In genomic region chr7:128921866-128922440, GRCh38 we compare ENCODE assay signal across 20 cellular contexts. TPM values are rescaled to one million over a fixed set of nuclear protein-coding genes. Genes with fewer than 3 reads are reported as not detected.
"Had no signal": no experiment of that assay in that cellular context is flagged by ENCODE, and none has a peak within 500 bp of the region (broad histone marks: within the 10 kb centered on the region; RNA-seq: fewer than 3 reads in every experiment).

No MANE protein-coding gene starts in this region.

- H3K27ac ChIP-seq: adrenal gland, colonic mucosa, heart right ventricle, left ventricle myocardium inferior, parathyroid adenoma, skin epidermis, tibial artery, vagina, VCaP had no signal

- H3K4me1 ChIP-seq: adrenal gland, colonic mucosa, left ventricle myocardium inferior, parathyroid adenoma, tibial artery, vagina had no signal

- H3K27ac Mint-ChIP-seq: activated T-helper 1 cell treated with anti-CD3 and anti-CD28 coated beads, Interleukin-12 subunit alpha, Interleukin-12 subunit beta, Interleukin-2, Interleukin-4 antibody, amounts not matched to agents 30 ng/mL and 10 ng/mL and 1 ng/mL, durations not matched to agents 14 hours and 24 hours and 36 hours; T-cell had no signal

- H3K27me3 ChIP-seq: adrenal gland, colonic mucosa, vagina had no signal

- H3K36me3 ChIP-seq: adrenal gland, colonic mucosa, heart right ventricle, left ventricle myocardium inferior, tibial artery, vagina had no signal

- H3K9me3 ChIP-seq: adrenal gland, colonic mucosa, heart right ventricle, left ventricle myocardium inferior, tibial artery, vagina had no signal

- ATAC-seq: T-cell had no signal

- H3K9me3 Mint-ChIP-seq: activated T-helper 1 cell treated with anti-CD3 and anti-CD28 coated beads, Interleukin-12 subunit alpha, Interleukin-12 subunit beta, Interleukin-2, Interleukin-4 antibody, amounts not matched to agents 30 ng/mL and 10 ng/mL and 1 ng/mL, durations not matched to agents 14 hours and 24 hours and 36 hours; T-cell had no signal

- DNase-seq: activated CD4-positive, alpha-beta T cell treated with anti-CD3 and anti-CD28 coated beads for 48 hours; activated naive CD4-positive, alpha-beta T cell treated with anti-CD3 and anti-CD28 coated beads, Interleukin-2, amount 50 U/mL, for 16 hours; adrenal gland; caudate nucleus; colonic mucosa; effector CD8-positive, alpha-beta T cell; heart right ventricle; left ventricle myocardium inferior; mesendoderm; retina; T-cell; T1000 had no signal

- H3K4me3 ChIP-seq: adrenal gland, colonic mucosa, heart right ventricle, left ventricle myocardium inferior, skin epidermis, tibial artery, vagina had no signal

- H3K4me3 Mint-ChIP-seq: activated T-helper 1 cell treated with anti-CD3 and anti-CD28 coated beads, Interleukin-12 subunit alpha, Interleukin-12 subunit beta, Interleukin-2, Interleukin-4 antibody, amounts not matched to agents 30 ng/mL and 10 ng/mL and 1 ng/mL, durations not matched to agents 14 hours and 24 hours and 36 hours; T-cell had no signal

- H3K36me3 Mint-ChIP-seq: T-cell had no signal

RNA-seq across cellular contexts. Expression of gene KCP, which starts 11.4 kb away (rescaled TPM):
- total RNA-seq: activated T-helper 1 cell treated with anti-CD3 and anti-CD28 coated beads, Interleukin-12 subunit alpha, Interleukin-12 subunit beta, Interleukin-2, Interleukin-4 antibody, amounts not matched to agents 30 ng/mL and 10 ng/mL and 1 ng/mL, durations not matched to agents 14 hours and 24 hours and 36 hours had no signal
- polyA plus RNA-seq: keratinocyte had no signal

RNA-seq across cellular contexts. Expression of gene IRF5, which starts 15.8 kb away (rescaled TPM):
- polyA plus RNA-seq: fibroblast of lung had no signal
